Comparison of ENCODE assay signal across 9 cellular contexts in the genomic region with DNA sequence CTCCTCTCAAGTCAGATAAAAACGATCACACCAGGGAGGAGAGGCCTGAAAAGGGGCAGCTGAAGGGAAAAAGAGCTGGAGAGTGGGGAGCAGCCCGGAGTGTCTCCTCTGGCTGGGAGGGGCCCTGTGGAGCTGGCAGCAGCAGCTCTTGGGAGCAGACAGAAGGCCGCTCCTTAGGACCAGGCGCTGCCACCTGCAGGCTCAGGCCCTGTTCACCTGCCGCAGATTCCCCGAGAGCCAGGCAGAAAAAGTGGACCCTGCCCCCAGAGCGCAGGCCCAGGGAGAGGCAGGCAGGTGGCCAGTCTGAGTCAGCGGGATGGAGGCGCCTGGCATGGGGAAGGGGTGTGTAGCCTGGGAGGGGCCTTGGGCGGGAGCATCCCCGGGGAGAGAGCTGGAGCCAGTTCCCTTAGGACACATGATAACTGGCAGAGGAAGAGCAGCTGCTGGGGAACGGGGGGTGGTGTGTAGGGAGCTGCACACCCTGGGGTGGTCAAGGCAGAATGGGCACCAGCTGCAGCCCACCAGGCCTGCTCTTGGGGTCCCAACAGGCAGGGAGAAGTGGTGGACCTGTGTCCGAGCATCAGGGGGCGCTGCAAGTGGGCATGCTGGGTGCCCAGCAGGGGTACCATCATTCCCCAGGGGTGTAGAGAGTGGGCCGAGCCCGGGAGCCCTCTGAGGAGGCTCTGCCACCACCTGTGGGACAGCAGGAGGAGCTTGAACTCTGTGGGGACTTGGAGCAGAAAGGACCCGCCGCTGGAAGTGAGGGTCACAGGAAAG.
A peak's percentile ranks its signal among the peaks of the same experiment; 100 is the strongest.
DNase-seq lines count a peak whose midpoint lies in the region; ATAC-seq and TF ChIP-seq lines count a peak whose summit lies in the region.
"Had no signal": no experiment of that assay in that cellular context is flagged by ENCODE, and none has a peak within 500 bp of the region (broad histone marks: within the 10 kb centered on the region; RNA-seq: fewer than 3 reads in every experiment).

No MANE protein-coding gene starts in this region.

- H3K27me3 ChIP-seq in BLaER1 treated with 17β-estradiol and CSF1 and Interleukin-3, amounts not matched to agents 10 nM and 100 nM: no peaks in the 10 kb centered on the region
- peaks cover 0 to 22% of the 10 kb centered on the region in 2 experiments for H3K27me3 ChIP-seq in mesenchymal stem cell (ENCODE audit: control insufficient read depth in 1 of 2, insufficient read depth in 1 of 2, low read length in 2 of 2)

- no peak overlapping the region for H2AFZ ChIP-seq in mesenchymal stem cell (ENCODE audit: low read depth, low read length)

- no peaks in the 10 kb centered on the region for H3K36me3 Mint-ChIP-seq in brain

- WGBS in mesenchymal stem cell: 78% methylated on average over 18 of the region's 18 CpGs

- peak overlapping the region; percentile 89 to 97 (median 90) for H3K27ac Mint-ChIP-seq in brain

- H2AK5ac ChIP-seq in mesenchymal stem cell (ENCODE audit: low read length, severe bottlenecking): peak overlapping the region; percentile 95

- H3K36me3 ChIP-seq in BLaER1 treated with 17β-estradiol and CSF1 and Interleukin-3, amounts not matched to agents 10 nM and 100 nM: no peaks in the 10 kb centered on the region
- no peaks in the 10 kb centered on the region for H3K36me3 ChIP-seq in mesenchymal stem cell (ENCODE audit: control insufficient read depth in 1 of 2, insufficient read depth in 2 of 2, low read depth in 1 of 2, low read length in 2 of 2)

- H3K4me1 Mint-ChIP-seq in brain: peaks cover 45% of the 10 kb centered on the region

- H3K4me3 Mint-ChIP-seq in brain: peak overlapping the region in 2 of 5 experiments; percentile 10 to 22

- no peak overlapping the region for H3K23ac ChIP-seq in mesenchymal stem cell (ENCODE audit: low read length in 2 of 2)

- H3K4me2 ChIP-seq in BLaER1 treated with 17β-estradiol and CSF1 and Interleukin-3, amounts not matched to agents 10 nM and 100 nM: peak overlapping the region; percentile 43 to 92 (median 86); a peak in 21 of 22 replicates
- no peak overlapping the region for H3K4me2 ChIP-seq in mesenchymal stem cell (ENCODE audit: low read length, poor library complexity, severe bottlenecking)

- no peaks in the 10 kb centered on the region for H3K9me3 ChIP-seq in BLaER1 treated with 17β-estradiol and CSF1 and Interleukin-3, amounts not matched to agents 10 nM and 100 nM (replicated peaks in 1 of 11)
- H3K9me3 ChIP-seq in mesenchymal stem cell (ENCODE audit: control insufficient read depth, low read length): no peaks in the 10 kb centered on the region
- H3K9me3 ChIP-seq: psoas muscle had no signal

- H2BK12ac ChIP-seq in mesenchymal stem cell (ENCODE audit: low read length in 2 of 2): peak overlapping the region in 1 of 2 experiments; percentile 56

- H3K79me1 ChIP-seq in mesenchymal stem cell (replicated peaks; ENCODE audit: low read length, poor library complexity, severe bottlenecking): no peaks in the 10 kb centered on the region

- H3K9me3 Mint-ChIP-seq in brain: peaks cover 0 to 2% (median 0%) of the 10 kb centered on the region in 5 experiments

- H4K20me1 ChIP-seq in BLaER1 treated with 17β-estradiol and CSF1 and Interleukin-3, amounts not matched to agents 10 nM and 100 nM: peaks cover 0 to 51% (median 0%) of the 10 kb centered on the region in 11 experiments; a peak in 6 of 22 replicates

- no peak overlapping the region for H2BK5ac ChIP-seq in mesenchymal stem cell (ENCODE audit: low read depth, low read length, poor library complexity, severe bottlenecking)

- H3K18ac ChIP-seq in mesenchymal stem cell (ENCODE audit: low read depth in 1 of 2, low read length in 2 of 2): peak overlapping the region in 1 of 2 experiments; percentile 70

- DNase-seq in NCI-H146 treated with DMSO at 0.1 percent for 48 hours (lab: John Stamatoyannopoulos, UW; ENCODE audit: unreplicated experiment) (peak; percentile 78), mesenchymal stem cell (no peak), GM10248 (ENCODE audit: extremely low spot score) (no peak), NOMO-1 (lab: John Stamatoyannopoulos, UW; ENCODE audit: unreplicated experiment in 2 of 2) (no peak), globus pallidus (ENCODE audit: low spot score) (no peak)

- peak overlapping the region; percentile 28 for H4K8ac ChIP-seq in mesenchymal stem cell (ENCODE audit: low read length)

- no peaks in the 10 kb centered on the region for H3K27me3 Mint-ChIP-seq in brain

- H3K9ac ChIP-seq in BLaER1 treated with 17β-estradiol and CSF1 and Interleukin-3, amounts not matched to agents 10 nM and 100 nM: peak overlapping the region in 3 of 11 experiments; percentile 29 to 39 (median 37); a peak in 3 of 22 replicates
- H3K9ac ChIP-seq in mesenchymal stem cell (ENCODE audit: low read length): no peak overlapping the region

- H3K4ac ChIP-seq in mesenchymal stem cell (ENCODE audit: low read depth in 1 of 2, low read length in 2 of 2): no peak overlapping the region

- no peak overlapping the region; a peak in 1 of 20 replicates for H3K4me3 ChIP-seq in BLaER1 treated with 17β-estradiol and CSF1 and Interleukin-3, amounts not matched to agents 10 nM and 100 nM
- no peak overlapping the region for H3K4me3 ChIP-seq in mesenchymal stem cell (ENCODE audit: insufficient read depth in 1 of 2, low read depth in 1 of 2, low read length in 2 of 2)
- H3K4me3 ChIP-seq: psoas muscle had no signal

- CTCF ChIA-PET in GM10248 (lab: Yijun Ruan, JAX): interaction anchor here (1.5 to 1.6 kb wide), 2 partner anchors 63 to 64 kb away, joined by 3 to 4 read pairs; no protein-coding TSS in a partner anchor

- peak overlapping the region; percentile 29 for H4K91ac ChIP-seq in mesenchymal stem cell (ENCODE audit: low read length)

- peak overlapping the region in 1 of 11 experiments; percentile 59; a peak in 2 of 22 replicates for H3K27ac ChIP-seq in BLaER1 treated with 17β-estradiol and CSF1 and Interleukin-3, amounts not matched to agents 10 nM and 100 nM
- H3K27ac ChIP-seq in mesenchymal stem cell (ENCODE audit: low read length, poor library complexity, severe bottlenecking): peak overlapping the region; percentile 7

- TF ChIP-seq CTCF in brain (conservative IDR thresholded peaks at IDR 0.05) (peak in 1 of 2 experiments; percentile 19), GM10248 (IDR thresholded peaks at IDR 0.05; ENCODE audit: control extremely low read depth, extremely low read depth, low read depth, missing control alignments) (no peak)

- no peak overlapping the region for H2BK15ac ChIP-seq in mesenchymal stem cell (ENCODE audit: low read depth, poor library complexity, severe bottlenecking)

- POLR2A ChIA-PET in GM10248 (lab: Yijun Ruan, JAX): no interaction called here

- no peak overlapping the region for H3K14ac ChIP-seq in mesenchymal stem cell (ENCODE audit: low read length in 2 of 2)

- ATAC-seq in HG02763 (IDR thresholded peaks at IDR 0.05; ENCODE audit: unreplicated experiment): no peak
- ATAC-seq: psoas muscle had no signal

- peaks cover 75 to 95% (median 90%) of the 10 kb centered on the region in 10 experiments for H3K4me1 ChIP-seq in BLaER1 treated with 17β-estradiol and CSF1 and Interleukin-3, amounts not matched to agents 10 nM and 100 nM
- peaks cover 56% of the 10 kb centered on the region for H3K4me1 ChIP-seq in mesenchymal stem cell (ENCODE audit: control insufficient read depth, insufficient read depth, low read depth, low read length)

- H2BK120ac ChIP-seq in mesenchymal stem cell (ENCODE audit: low read depth, low read length): no peak overlapping the region
